ENCODE assay signal across 8 cellular contexts in genomic region chr19:18233224-18233825, GRCh38. TPM values are rescaled to one million over a fixed set of nuclear protein-coding genes. Genes with fewer than 3 reads are reported as not detected.
DNase-seq lines count a peak whose midpoint lies in the region; ATAC-seq, FAIRE-seq and TF ChIP-seq lines count a peak whose summit lies in the region.

No MANE protein-coding gene starts in this region.

- in situ Hi-C loops in K562 (cut with MboI): no loop called here

- H3K27ac Mint-ChIP-seq in MCF 10A (ENCODE audit: low read depth, unreplicated experiment): no peak overlapping the region
- H3K27ac Mint-ChIP-seq in osteocyte (ENCODE audit: unreplicated experiment): no peak overlapping the region
- H3K27ac Mint-ChIP-seq in HFFc6: no peak overlapping the region

- TF ChIP-seq EP300 in K562 (IDR thresholded peaks at IDR 0.05; ENCODE audit: low read length): no peak

- TF ChIP-seq CTCF in MCF 10A (IDR thresholded peaks at IDR 0.05; ENCODE audit: unreplicated experiment): no peak
- no peak for TF ChIP-seq CTCF in breast epithelium (IDR thresholded peaks at IDR 0.05)
- TF ChIP-seq CTCF in K562 (IDR thresholded peaks at IDR 0.05 in 2 of 3, conservative IDR thresholded peaks at IDR 0.05 in 1 of 3; ENCODE audit: insufficient read depth in 2 of 3, low read depth in 1 of 3, low read length in 3 of 3): no peak
- no peak for TF ChIP-seq CTCF in lower lobe of right lung (IDR thresholded peaks at IDR 0.05)
- TF ChIP-seq CTCF in osteocyte (IDR thresholded peaks at IDR 0.05): no peak
- TF ChIP-seq CTCF in HFFc6 (IDR thresholded peaks at IDR 0.05): no peak

- no peak overlapping the region for H3K27ac ChIP-seq in breast epithelium
- no peak overlapping the region for H3K27ac ChIP-seq in SJSA1
- no peak overlapping the region for H3K27ac ChIP-seq in K562 (ENCODE audit: extremely low read depth, low read depth, low read length)
- H3K27ac ChIP-seq in lower lobe of right lung: no peak overlapping the region

- BruUV-seq in MCF 10A (replicated peaks; lab: Mats Ljungman, UMichigan) (no TSS peak), K562 (replicated peaks; lab: Mats Ljungman, UMichigan) (no TSS peak)

- H3K9me1 ChIP-seq in K562 (ENCODE audit: control insufficient read depth, insufficient read depth, low read length): peaks cover 6% of the 10 kb centered on the region

- no peaks in the 10 kb centered on the region for H3K79me2 ChIP-seq in K562 (ENCODE audit: control insufficient read depth, insufficient read depth, low read length)

- H4K20me1 ChIP-seq in K562 (replicated peaks; ENCODE audit: control insufficient read depth, insufficient read depth, low read length): no peaks in the 10 kb centered on the region; the same call in 1 of the 2 replicates

- peak overlapping the region in 1 of 3 donors; percentile 19 for H3K4me3 ChIP-seq in breast epithelium
- no peak overlapping the region for H3K4me3 ChIP-seq in SJSA1
- peak overlapping the region; percentile 28 for H3K4me3 ChIP-seq in K562
- no peak overlapping the region for H3K4me3 ChIP-seq in lower lobe of right lung

- intact Hi-C loops in MCF 10A (cut with micrococcal nuclease): no loop called here
- intact Hi-C loops in breast epithelium (cut with DNase I; ENCODE audit: low total_unique reads): no loop called here
- intact Hi-C loops in K562 (cut with micrococcal nuclease): no loop called here
- intact Hi-C loops in lower lobe of right lung (cut with DNase I): no loop called here

- H3K9me3 ChIP-seq in breast epithelium: peaks cover 10 to 11% of the 10 kb centered on the region in 2 donors
- peaks cover 8% of the 10 kb centered on the region for H3K9me3 ChIP-seq in SJSA1 (replicated peaks)
- H3K9me3 ChIP-seq in K562 (replicated peaks; ENCODE audit: control insufficient read depth, insufficient read depth, low read depth, low read length): no peaks in the 10 kb centered on the region
- no peaks in the 10 kb centered on the region for H3K9me3 ChIP-seq in lower lobe of right lung

- peak overlapping the region; percentile 60; the same call in 1 of the 2 replicates for H3K4me2 ChIP-seq in K562 (ENCODE audit: insufficient read depth, low read length)

- DNase-seq in MCF 10A (ENCODE audit: unreplicated experiment): peak; percentile 38
- DNase-seq in breast epithelium (ENCODE audit: low spot score in 2 of 2): no peak
- DNase-seq in SJSA1 (ENCODE audit: low read depth in 1 of 2, low spot score in 2 of 2): peak; percentile 36 to 64
- DNase-seq in K562 (ENCODE audit: extremely low read depth in 1 of 4, low spot score in 3 of 4): peak; percentile 87 to 93 (median 92)
- peak; percentile 71 for DNase-seq in lower lobe of right lung
- DNase-seq in osteocyte (ENCODE audit: extremely low spot score, unreplicated experiment): no peak
- DNase-seq in HFFc6: no peak

- WGBS in K562 (ENCODE audit: insufficient coverage, low coverage, missing lambda C conversion rate): 8% methylated on average over 30 of the region's 37 CpGs

- ATAC-seq in K562 (peak; percentile 96), lower lobe of right lung (peak; percentile 76 to 83), HG02884 (IDR thresholded peaks at IDR 0.05; ENCODE audit: unreplicated experiment) (no peak)

- no peak overlapping the region for H3K4me3 Mint-ChIP-seq in MCF 10A (ENCODE audit: unreplicated experiment)
- H3K4me3 Mint-ChIP-seq in osteocyte (ENCODE audit: unreplicated experiment): no peak overlapping the region
- no peak overlapping the region for H3K4me3 Mint-ChIP-seq in HFFc6

- no peaks in the 10 kb centered on the region for H3K36me3 ChIP-seq in breast epithelium
- H3K36me3 ChIP-seq in SJSA1: no peaks in the 10 kb centered on the region
- H3K36me3 ChIP-seq in K562 (ENCODE audit: control insufficient read depth, insufficient read depth, low read length): no peaks in the 10 kb centered on the region
- H3K36me3 ChIP-seq in lower lobe of right lung: no peaks in the 10 kb centered on the region

- TF ChIP-seq RAD21 in K562 (CRISPR knock-in tag; conservative IDR thresholded peaks at IDR 0.05 in 1 of 2, IDR thresholded peaks at IDR 0.05 in 1 of 2): no peak

- H2AFZ ChIP-seq in K562 (ENCODE audit: low read depth, low read length): 0 out of 2 replicates have a peak overlapping the region, but pooled peaks have one; percentile 9

- no peaks in the 10 kb centered on the region for H3K36me3 Mint-ChIP-seq in MCF 10A (ENCODE audit: insufficient read depth, unreplicated experiment)
- no peaks in the 10 kb centered on the region for H3K36me3 Mint-ChIP-seq in osteocyte (ENCODE audit: unreplicated experiment)
- no peaks in the 10 kb centered on the region for H3K36me3 Mint-ChIP-seq in HFFc6 (ENCODE audit: low read depth)

- peaks cover 42% of the 10 kb centered on the region for H3K27me3 Mint-ChIP-seq in MCF 10A (ENCODE audit: insufficient read depth, unreplicated experiment)
- peaks cover 10% of the 10 kb centered on the region for H3K27me3 Mint-ChIP-seq in osteocyte (ENCODE audit: unreplicated experiment)
- H3K27me3 Mint-ChIP-seq in HFFc6 (ENCODE audit: insufficient read depth): peaks cover 20% of the 10 kb centered on the region

- POLR2A ChIA-PET in MCF 10A (lab: Yijun Ruan, JAX): interaction anchor here (0.6 kb wide), 1 partner anchor 59 kb away, joined by 4 read pairs; no protein-coding TSS in a partner anchor
- POLR2A ChIA-PET in K562 (lab: Yijun Ruan, JAX): interaction anchor here (0.9 to 2.0 kb wide), 11 partner anchors 9 to 155 kb away, joined by 3 to 12 read pairs (median 3); partner anchors contain the start of gene JUND

- peak; percentile 68 for FAIRE-seq in K562 (lab: Jason Lieb, UNC)

- CTCF ChIA-PET in MCF 10A (lab: Yijun Ruan, JAX): interaction anchor here (0.6 to 2.5 kb wide), 3 partner anchors 18 to 261 kb away, joined by 3 to 13 read pairs (median 3); partner anchors contain the start of gene MAST3
- CTCF ChIA-PET in K562 (lab: Yijun Ruan, JAX; ENCODE audit: low intra/inter-chr PET ratio): interaction anchor here (0.6 to 0.7 kb wide), 2 partner anchors 14 to 31 kb away, joined by 3 read pairs; no protein-coding TSS in a partner anchor

- H3K4me1 Mint-ChIP-seq in MCF 10A (ENCODE audit: insufficient read depth, unreplicated experiment): no peaks in the 10 kb centered on the region
- H3K4me1 Mint-ChIP-seq in osteocyte (ENCODE audit: unreplicated experiment): peaks cover 16% of the 10 kb centered on the region
- no peaks in the 10 kb centered on the region for H3K4me1 Mint-ChIP-seq in HFFc6 (ENCODE audit: low read depth)

- TF ChIP-seq POLR2A in breast epithelium (IDR thresholded peaks at IDR 0.05) (no peak), K562 (conservative IDR thresholded peaks at IDR 0.05) (no peak)

- H3K9ac ChIP-seq in K562 (ENCODE audit: insufficient read depth in 1 of 2, low read depth in 2 of 2, low read length in 2 of 2): peak overlapping the region in 1 of 2 experiments; percentile 73; a peak in 1 of 4 replicates

- no peaks in the 10 kb centered on the region for H3K4me1 ChIP-seq in breast epithelium
- no peaks in the 10 kb centered on the region; the same call in none of the 2 replicates for H3K4me1 ChIP-seq in SJSA1 (replicated peaks)
- peaks cover 15 to 27% of the 10 kb centered on the region in 2 experiments; a peak in 4 of 5 replicates for H3K4me1 ChIP-seq in K562 (replicated peaks in 1 of 2; ENCODE audit: control insufficient read depth in 2 of 2, insufficient read depth in 2 of 2, low read length in 2 of 2)
- peaks cover 9% of the 10 kb centered on the region for H3K4me1 ChIP-seq in lower lobe of right lung

- H3K9me3 Mint-ChIP-seq in MCF 10A (ENCODE audit: unreplicated experiment) (no peaks in the 10 kb centered on the region), osteocyte (ENCODE audit: unreplicated experiment) (peaks cover 6% of the 10 kb centered on the region), HFFc6 (peaks cover 11% of the 10 kb centered on the region; the same call in 1 of the 2 replicates)

- peaks cover 14 to 69% of the 10 kb centered on the region in 2 donors for H3K27me3 ChIP-seq in breast epithelium
- peaks cover 9% of the 10 kb centered on the region for H3K27me3 ChIP-seq in SJSA1 (replicated peaks)
- peaks cover 0 to 14% of the 10 kb centered on the region in 2 experiments; a peak in 4 of 5 replicates for H3K27me3 ChIP-seq in K562 (ENCODE audit: control insufficient read depth in 2 of 2, insufficient read depth in 2 of 2, low read length in 2 of 2)
- H3K27me3 ChIP-seq in lower lobe of right lung (ENCODE audit: low read depth): peaks cover 33% of the 10 kb centered on the region

RNA-seq across cellular contexts. Expression of gene PDE4C, which starts 7.1 kb away (rescaled TPM):
- total RNA-seq in MCF 10A (2022): 0.42 and 0.54 TPM in 2 replicates
- 1 to 10 TPM in 1 of 3 donors, under 1 TPM in 1, not detected in 1; 0.33 to 1.3 TPM for total RNA-seq in breast epithelium
- total RNA-seq in SJSA1 (2014; rRNA removed; shearing (Covaris generic)): not detected in 2 replicates
- total RNA-seq in K562 (2011; cell fraction: chromatin; rRNA removed; ENCODE audit: low replicate concordance): 1.9 and 5.1 TPM in 2 replicates
- 2.2 and 3.0 TPM in 2 replicates for total RNA-seq in K562 (2011; cell fraction: nucleolus; rRNA removed)
- 1.3 and 1.6 TPM in 2 replicates for total RNA-seq in K562 (2011; cell fraction: nucleoplasm; rRNA removed)
- 0.16 and 0.91 TPM in 2 replicates for total RNA-seq in K562 (2014; rRNA removed)
- total RNA-seq in K562 (2014; rRNA removed; fragmentation: Illumina TruSeq; extraction: Trizol): 0.11 and 0.29 TPM in 2 replicates
- total RNA-seq in K562 (2015; rRNA removed; fragmentation: Illumina TruSeq; extraction: Trizol): not detected in 2 replicates
- 0.29 and 0.45 TPM in 2 replicates for total RNA-seq in K562 (2021)
- 0.60 and 0.81 TPM in 2 replicates for polyA plus RNA-seq in K562 (2011; rRNA removed)
- polyA plus RNA-seq in K562 (2011; cell fraction: cytosol; rRNA removed): 0.83 and 0.88 TPM in 2 replicates
- 4.1 and 6.8 TPM in 2 replicates for polyA plus RNA-seq in K562 (2011; cell fraction: nucleus; rRNA removed)
- polyA plus RNA-seq in K562 (2012): 0.17 and 0.22 TPM in 2 replicates
- polyA plus RNA-seq in K562 (2014; fragmentation: Illumina TruSeq; extraction: Trizol): 0.06 and 0.24 TPM in 2 replicates
- under 1 TPM; 0.04 to 0.08 TPM for polyA plus RNA-seq in K562 (2014; fragmentation: Nextera tagmentation; extraction: Ambion mirVana)
- polyA plus RNA-seq in K562 (2014; rRNA removed): 0.81 and 0.89 TPM in 2 replicates
- 0.18 TPM in 1 of 2 replicates, not detected in the other for polyA minus RNA-seq in K562 (2011; rRNA and poly(A)+ RNA removed)
- polyA minus RNA-seq in K562 (2011; cell fraction: cytosol; rRNA and poly(A)+ RNA removed): 0.86 TPM in 1 of 2 replicates, not detected in the other
- polyA minus RNA-seq in K562 (2011; cell fraction: nucleus; rRNA and poly(A)+ RNA removed): 1.1 and 1.8 TPM in 2 replicates
- 9.6 TPM for total RNA-seq in lower lobe of right lung
- total RNA-seq in osteocyte: 0.21 TPM in 1 of 2 replicates, not detected in the other
- total RNA-seq in HFFc6 (2021; fragmentation: NEBNext Ultra II Directional; extraction: Animal tissue kit (Norgen Biotek cat#: 25700)): under 1 TPM in 1 of 6 experiments, not detected in 5; 0.14 TPM

RNA-seq across cellular contexts. Expression of gene RAB3A, which starts 29.5 kb away (rescaled TPM):
- total RNA-seq in MCF 10A (2022) (0.68 and 0.81 TPM in 2 replicates), breast epithelium (1 to 10 TPM in 2 of 3 donors, under 1 TPM in 1; 0.66 to 1.2 (median 1.1) TPM), K562 (2014; rRNA removed) (0.86 and 2.5 TPM in 2 replicates), K562 (2014; rRNA removed; fragmentation: Illumina TruSeq; extraction: Trizol) (0.26 and 0.69 TPM in 2 replicates), K562 (2015; rRNA removed; fragmentation: Illumina TruSeq; extraction: Trizol) (1.6 and 1.7 TPM in 2 replicates), K562 (2021) (3.7 and 5.1 TPM in 2 replicates), lower lobe of right lung (2.7 TPM), osteocyte (2.9 and 3.2 TPM in 2 replicates)
- total RNA-seq in SJSA1 (2014; rRNA removed; shearing (Covaris generic)): 1.2 and 3.4 TPM in 2 replicates
- 10.4 and 16.2 TPM in 2 replicates for total RNA-seq in K562 (2011; cell fraction: chromatin; rRNA removed; ENCODE audit: low replicate concordance)
- total RNA-seq in K562 (2011; cell fraction: nucleolus; rRNA removed): 8.7 and 9.3 TPM in 2 replicates
- total RNA-seq in K562 (2011; cell fraction: nucleoplasm; rRNA removed): 7.6 and 8.3 TPM in 2 replicates
- polyA plus RNA-seq in K562 (2011; rRNA removed) (0.84 and 2.9 TPM in 2 replicates), K562 (2014; fragmentation: Illumina TruSeq; extraction: Trizol) (1.9 and 2.8 TPM in 2 replicates), K562 (2014; fragmentation: Nextera tagmentation; extraction: Ambion mirVana) (under 1 TPM in 1 of 2 experiments, not detected in 1; 0.17 TPM), K562 (2014; rRNA removed) (0.94 and 1.00 TPM in 2 replicates)
- polyA plus RNA-seq in K562 (2011; cell fraction: cytosol; rRNA removed): 1.7 and 3.2 TPM in 2 replicates
- polyA plus RNA-seq in K562 (2011; cell fraction: nucleus; rRNA removed): 4.7 and 6.5 TPM in 2 replicates
- polyA plus RNA-seq in K562 (2012): 1.5 and 2.0 TPM in 2 replicates
- polyA minus RNA-seq in K562 (2011; rRNA and poly(A)+ RNA removed): 6.4 and 9.5 TPM in 2 replicates
- 5.4 and 7.2 TPM in 2 replicates for polyA minus RNA-seq in K562 (2011; cell fraction: cytosol; rRNA and poly(A)+ RNA removed)
- 3.9 and 8.4 TPM in 2 replicates for polyA minus RNA-seq in K562 (2011; cell fraction: nucleus; rRNA and poly(A)+ RNA removed)
- total RNA-seq in HFFc6 (2021; fragmentation: NEBNext Ultra II Directional; extraction: Animal tissue kit (Norgen Biotek cat#: 25700)): 1 to 10 TPM; 6.1 to 9.0 (median 7.3) TPM

RNA-seq across cellular contexts. Expression of gene MPV17L2, which starts 40.3 kb away (rescaled TPM):
- total RNA-seq in MCF 10A (2022) (12.9 and 15.4 TPM in 2 replicates), breast epithelium (10 to 100 TPM; 24.3 to 41.3 (median 37.1) TPM), K562 (2014; rRNA removed) (37.8 and 54.6 TPM in 2 replicates), K562 (2014; rRNA removed; fragmentation: Illumina TruSeq; extraction: Trizol) (11.7 and 21.1 TPM in 2 replicates), K562 (2015; rRNA removed; fragmentation: Illumina TruSeq; extraction: Trizol) (27.8 and 28.5 TPM in 2 replicates), K562 (2021) (31.7 and 33.8 TPM in 2 replicates), lower lobe of right lung (6.6 TPM), osteocyte (11.6 and 12.7 TPM in 2 replicates)
- 42.3 and 52.0 TPM in 2 replicates for total RNA-seq in SJSA1 (2014; rRNA removed; shearing (Covaris generic))
- total RNA-seq in K562 (2011; cell fraction: chromatin; rRNA removed; ENCODE audit: low replicate concordance): 8.8 and 30.9 TPM in 2 replicates
- 42.9 and 46.5 TPM in 2 replicates for total RNA-seq in K562 (2011; cell fraction: nucleolus; rRNA removed)
- 23.2 and 24.7 TPM in 2 replicates for total RNA-seq in K562 (2011; cell fraction: nucleoplasm; rRNA removed)
- polyA plus RNA-seq in K562 (2011; rRNA removed) (28.4 and 49.3 TPM in 2 replicates), K562 (2014; fragmentation: Illumina TruSeq; extraction: Trizol) (60.2 and 60.9 TPM in 2 replicates), K562 (2014; fragmentation: Nextera tagmentation; extraction: Ambion mirVana) (10 to 100 TPM; 10.6 to 11.0 TPM), K562 (2014; rRNA removed) (60.0 and 67.1 TPM in 2 replicates)
- polyA plus RNA-seq in K562 (2011; cell fraction: cytosol; rRNA removed): 61.2 and 112 TPM in 2 replicates
- polyA plus RNA-seq in K562 (2011; cell fraction: nucleus; rRNA removed): 20.0 and 27.3 TPM in 2 replicates
- 30.6 and 34.2 TPM in 2 replicates for polyA plus RNA-seq in K562 (2012)
- polyA minus RNA-seq in K562 (2011; rRNA and poly(A)+ RNA removed): 14.7 and 21.0 TPM in 2 replicates
- polyA minus RNA-seq in K562 (2011; cell fraction: cytosol; rRNA and poly(A)+ RNA removed): 13.2 and 21.0 TPM in 2 replicates
- 10.2 and 11.6 TPM in 2 replicates for polyA minus RNA-seq in K562 (2011; cell fraction: nucleus; rRNA and poly(A)+ RNA removed)
- total RNA-seq in HFFc6 (2021; fragmentation: NEBNext Ultra II Directional; extraction: Animal tissue kit (Norgen Biotek cat#: 25700)): 10 to 100 TPM in 5 of 6 experiments, 1 to 10 TPM in 1; 9.7 to 14.9 (median 13.1) TPM

RNA-seq across cellular contexts. Expression of gene IQCN, which starts 40.9 kb away (rescaled TPM):
- 0.26 and 0.42 TPM in 2 replicates for total RNA-seq in MCF 10A (2022)
- 10 to 100 TPM in 1 of 3 donors, 1 to 10 TPM in 2; 7.0 to 16.6 (median 9.5) TPM for total RNA-seq in breast epithelium
- 0.13 and 0.22 TPM in 2 replicates for total RNA-seq in SJSA1 (2014; rRNA removed; shearing (Covaris generic))
- 0.35 and 0.67 TPM in 2 replicates for total RNA-seq in K562 (2011; cell fraction: chromatin; rRNA removed; ENCODE audit: low replicate concordance)
- total RNA-seq in K562 (2011; cell fraction: nucleolus; rRNA removed): 0.17 and 0.39 TPM in 2 replicates
- 0.29 and 0.38 TPM in 2 replicates for total RNA-seq in K562 (2011; cell fraction: nucleoplasm; rRNA removed)
- total RNA-seq in K562 (2014; rRNA removed): 0.04 and 0.05 TPM in 2 replicates
- 0.04 TPM in 1 of 2 replicates, not detected in the other for total RNA-seq in K562 (2014; rRNA removed; fragmentation: Illumina TruSeq; extraction: Trizol)
- total RNA-seq in K562 (2015; rRNA removed; fragmentation: Illumina TruSeq; extraction: Trizol): 0.04 and 0.07 TPM in 2 replicates
- 0.07 and 0.16 TPM in 2 replicates for total RNA-seq in K562 (2021)
- polyA plus RNA-seq in K562 (2011; rRNA removed): 0.01 and 0.03 TPM in 2 replicates
- polyA plus RNA-seq in K562 (2011; cell fraction: cytosol; rRNA removed): 0.01 TPM in 1 of 2 replicates, not detected in the other
- polyA plus RNA-seq in K562 (2011; cell fraction: nucleus; rRNA removed): 0.06 and 0.33 TPM in 2 replicates
- polyA plus RNA-seq in K562 (2012): 0.05 and 0.35 TPM in 2 replicates
- polyA plus RNA-seq in K562 (2014; fragmentation: Illumina TruSeq; extraction: Trizol): 0.01 and 0.03 TPM in 2 replicates
- not detected for polyA plus RNA-seq in K562 (2014; fragmentation: Nextera tagmentation; extraction: Ambion mirVana)
- not detected in 2 replicates for polyA plus RNA-seq in K562 (2014; rRNA removed)
- 0.21 TPM in 1 of 2 replicates, not detected in the other for polyA minus RNA-seq in K562 (2011; rRNA and poly(A)+ RNA removed)
- polyA minus RNA-seq in K562 (2011; cell fraction: cytosol; rRNA and poly(A)+ RNA removed): not detected in 2 replicates
- polyA minus RNA-seq in K562 (2011; cell fraction: nucleus; rRNA and poly(A)+ RNA removed): 0.22 and 0.27 TPM in 2 replicates
- total RNA-seq in lower lobe of right lung: 4.1 TPM
- total RNA-seq in osteocyte: 6.9 and 10.4 TPM in 2 replicates
- total RNA-seq in HFFc6 (2021; fragmentation: NEBNext Ultra II Directional; extraction: Animal tissue kit (Norgen Biotek cat#: 25700)): under 1 TPM; 0.40 to 0.87 (median 0.55) TPM

RNA-seq across cellular contexts. Expression of gene JUND, which starts 48.1 kb away (rescaled TPM):
- total RNA-seq in MCF 10A (2022): 120 and 123 TPM in 2 replicates
- 100 to 1,000 TPM; 325 to 833 (median 602) TPM for total RNA-seq in breast epithelium
- total RNA-seq in SJSA1 (2014; rRNA removed; shearing (Covaris generic)): 17.2 and 69.6 TPM in 2 replicates
- 31.7 and 143 TPM in 2 replicates for total RNA-seq in K562 (2011; cell fraction: chromatin; rRNA removed; ENCODE audit: low replicate concordance)
- 201 and 240 TPM in 2 replicates for total RNA-seq in K562 (2011; cell fraction: nucleolus; rRNA removed)
- 97.7 and 104 TPM in 2 replicates for total RNA-seq in K562 (2011; cell fraction: nucleoplasm; rRNA removed)
- 279 and 297 TPM in 2 replicates for total RNA-seq in K562 (2014; rRNA removed)
- total RNA-seq in K562 (2014; rRNA removed; fragmentation: Illumina TruSeq; extraction: Trizol): 17.4 and 22.6 TPM in 2 replicates
- 33.1 and 33.7 TPM in 2 replicates for total RNA-seq in K562 (2015; rRNA removed; fragmentation: Illumina TruSeq; extraction: Trizol)
- 245 and 286 TPM in 2 replicates for total RNA-seq in K562 (2021)
- 74.2 and 83.0 TPM in 2 replicates for polyA plus RNA-seq in K562 (2011; rRNA removed)
- 93.8 and 405 TPM in 2 replicates for polyA plus RNA-seq in K562 (2011; cell fraction: cytosol; rRNA removed)
- polyA plus RNA-seq in K562 (2011; cell fraction: nucleus; rRNA removed): 78.6 and 150 TPM in 2 replicates
- 73.8 and 111 TPM in 2 replicates for polyA plus RNA-seq in K562 (2012)
- 42.3 and 63.5 TPM in 2 replicates for polyA plus RNA-seq in K562 (2014; fragmentation: Illumina TruSeq; extraction: Trizol)
- polyA plus RNA-seq in K562 (2014; fragmentation: Nextera tagmentation; extraction: Ambion mirVana): 10 to 100 TPM in 1 of 2 experiments, 1 to 10 TPM in 1; 6.4 to 11.8 TPM
- polyA plus RNA-seq in K562 (2014; rRNA removed): 210 and 216 TPM in 2 replicates
- 27.0 and 65.5 TPM in 2 replicates for polyA minus RNA-seq in K562 (2011; rRNA and poly(A)+ RNA removed)
- polyA minus RNA-seq in K562 (2011; cell fraction: cytosol; rRNA and poly(A)+ RNA removed): 243 and 277 TPM in 2 replicates
- polyA minus RNA-seq in K562 (2011; cell fraction: nucleus; rRNA and poly(A)+ RNA removed): 89.5 and 108 TPM in 2 replicates
- 150 TPM for total RNA-seq in lower lobe of right lung
- total RNA-seq in osteocyte: 203 and 241 TPM in 2 replicates
- 10 to 100 TPM; 70.3 to 99.9 (median 91.7) TPM for total RNA-seq in HFFc6 (2021; fragmentation: NEBNext Ultra II Directional; extraction: Animal tissue kit (Norgen Biotek cat#: 25700))

Comparison
In these comparisons a context has a peak if more than half of its experiments do, and no peak if none do; other contexts are left out.
1. DNase-seq: peak in MCF 10A (single experiment), SJSA1 (2 of 2), K562 (4 of 4) and lower lobe of right lung (single experiment); none in breast epithelium (0 of 2), osteocyte (single experiment) and HFFc6 (single experiment).